In genomic region chr20:1497371-1497770, GRCh38 we compare ENCODE assay signal across 2 cellular contexts.
TF ChIP-seq lines count a peak whose summit lies in the region.

No MANE protein-coding gene starts in this region.

TF ChIP-seq in K562, 482 proteins besides CTCF, POLR2A, EP300 and RAD21:
- TF ChIP-seq ZNF384 (IDR thresholded peaks at IDR 0.05; ENCODE audit: low read depth, low read length), result 0 out of 2 replicates have a peak, but pooled peaks have one; percentile 9

TF ChIP-seq in HepG2, 621 proteins besides CTCF, POLR2A, EP300 and RAD21:
- peak; percentile 45 for TF ChIP-seq FOSL2 (CRISPR knock-in tag; IDR thresholded peaks at IDR 0.05)
- TF ChIP-seq, protein P1, sequence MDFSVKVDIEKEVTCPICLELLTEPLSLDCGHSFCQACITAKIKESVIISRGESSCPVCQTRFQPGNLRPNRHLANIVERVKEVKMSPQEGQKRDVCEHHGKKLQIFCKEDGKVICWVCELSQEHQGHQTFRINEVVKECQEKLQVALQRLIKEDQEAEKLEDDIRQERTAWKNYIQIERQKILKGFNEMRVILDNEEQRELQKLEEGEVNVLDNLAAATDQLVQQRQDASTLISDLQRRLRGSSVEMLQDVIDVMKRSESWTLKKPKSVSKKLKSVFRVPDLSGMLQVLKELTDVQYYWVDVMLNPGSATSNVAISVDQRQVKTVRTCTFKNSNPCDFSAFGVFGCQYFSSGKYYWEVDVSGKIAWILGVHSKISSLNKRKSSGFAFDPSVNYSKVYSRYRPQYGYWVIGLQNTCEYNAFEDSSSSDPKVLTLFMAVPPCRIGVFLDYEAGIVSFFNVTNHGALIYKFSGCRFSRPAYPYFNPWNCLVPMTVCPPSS (IDR thresholded peaks at IDR 0.05), result 0 out of 2 replicates have a peak, but pooled peaks have one; percentile 82
